Comparison of ENCODE assay signal across 18 cellular contexts in genomic region chr5:76580983-76581382, GRCh38. TPM values are rescaled to one million over a fixed set of nuclear protein-coding genes. Genes with fewer than 3 reads are reported as not detected.
DNase-seq lines count a peak whose midpoint lies in the region; ATAC-seq lines count a peak whose summit lies in the region.
"Had no signal": no experiment of that assay in that cellular context is flagged by ENCODE, and none has a peak within 500 bp of the region (broad histone marks: within the 10 kb centered on the region; RNA-seq: fewer than 3 reads in every experiment).

No MANE protein-coding gene starts in this region.

- ATAC-seq in activated T-helper 17 cell treated with anti-CD3 and anti-CD28 coated beads, Interleukin-2, amount 50 U/mL, for 72 hours (replicated peaks) = no peak
- no peak for ATAC-seq in stimulated activated effector memory CD8-positive, alpha-beta T cell treated with anti-CD3 and anti-CD28 coated beads, Interleukin-12 subunit alpha, Interleukin-12 subunit beta, amount 100 ng/mL, for 72 hours
- ATAC-seq in HG03469 (IDR thresholded peaks at IDR 0.05; ENCODE audit: unreplicated experiment) = no peak
- no peak for ATAC-seq in GM18517 (IDR thresholded peaks at IDR 0.05; ENCODE audit: unreplicated experiment)
- no peak for ATAC-seq in Right ventricle myocardium inferior
- ATAC-seq: A549 had no signal

- H3K36me3 ChIP-seq in CD4-positive, alpha-beta memory T cell (ENCODE audit: insufficient read depth, low read length) = peaks cover 5% of the 10 kb centered on the region
- H3K36me3 ChIP-seq: SJCRH30 had no signal

- no peak overlapping the region for H3K4me3 ChIP-seq in CD4-positive, alpha-beta memory T cell (ENCODE audit: low read length in 2 of 2)
- H3K4me3 ChIP-seq: A549, SJCRH30 had no signal

- DNase-seq in CD4-positive, alpha-beta memory T cell = no peak
- DNase-seq in left kidney (ENCODE audit: low read depth, low spot score) (peak; percentile 16), hippocampal formation (lab: John Stamatoyannopoulos, UW) (no peak), Right ventricle myocardium inferior (ENCODE audit: missing footprints) (no peak)
- no peak for DNase-seq in stimulated activated effector memory CD8-positive, alpha-beta T cell treated with anti-CD3 and anti-CD28 coated beads, Interleukin-12 subunit alpha, Interleukin-12 subunit beta, amount 100 ng/mL, for 72 hours (ENCODE audit: low spot score in 2 of 2)
- DNase-seq: DMS79, HFFc6, NCI-H1048, NCI-H1436 treated with DMSO at 0.1 percent for 48 hours, NCI-H2029 treated with DMSO at 0.1 percent for 48 hours, NCI-H748 treated with DMSO at 0.1 percent for 48 hours, RPMI8226, SJCRH30 had no signal

- H3K27ac ChIP-seq in CD4-positive, alpha-beta memory T cell (ENCODE audit: low read depth, low read length) = no peak overlapping the region
- H3K27ac ChIP-seq: A549, C4-2B, SJCRH30 had no signal

- H3K36me3 Mint-ChIP-seq in CD4-positive, alpha-beta memory T cell = peaks cover 20 to 42% of the 10 kb centered on the region in 2 donors
- peaks cover 44% of the 10 kb centered on the region for H3K36me3 Mint-ChIP-seq in activated T-helper 17 cell treated with anti-CD3 and anti-CD28 coated beads, Interleukin-2, amount 50 U/mL, for 72 hours (ENCODE audit: low read depth)
- H3K36me3 Mint-ChIP-seq in stimulated activated effector memory CD8-positive, alpha-beta T cell treated with anti-CD3 and anti-CD28 coated beads, Interleukin-12 subunit alpha, Interleukin-12 subunit beta, amount 100 ng/mL, for 72 hours = peaks cover 39% of the 10 kb centered on the region

- intact Hi-C loops in CD4-positive, alpha-beta memory T cell (cut with micrococcal nuclease) = loop anchor here (5.0 kb wide), 1 partner anchor 509 kb away; no protein-coding TSS in a partner anchor
- intact Hi-C loops in Right ventricle myocardium inferior (cut with DNase I) = no loop called here

- no peaks in the 10 kb centered on the region for H3K9me3 ChIP-seq in CD4-positive, alpha-beta memory T cell (ENCODE audit: control insufficient read depth in 1 of 2, low read length in 2 of 2)
- H3K9me3 ChIP-seq: A549, SJCRH30 had no signal

- peaks cover 19% of the 10 kb centered on the region for H3K4me1 ChIP-seq in CD4-positive, alpha-beta memory T cell (ENCODE audit: insufficient read depth, low read length)
- H3K4me1 ChIP-seq: A549, SJCRH30 had no signal

- POLR2A ChIA-PET in CD4-positive, alpha-beta memory T cell (lab: Charles Lee; ENCODE audit: partially characterized antibody) = interaction anchor here (1.4 to 4.6 kb wide), 2 partner anchors 38 to 177 kb away, joined by 4 to 35 read pairs; partner anchors contain the start of gene IQGAP2

- CTCF ChIA-PET in CD4-positive, alpha-beta memory T cell (lab: Charles Lee; ENCODE audit: partially characterized antibody) = interaction anchor here (1.0 to 5.0 kb wide), 11 partner anchors 10 to 406 kb away, joined by 3 to 63 read pairs (median 11); partner anchors contain the start of gene IQGAP2

- H3K27ac Mint-ChIP-seq in CD4-positive, alpha-beta memory T cell = peak overlapping the region in 5 of 7 donors; percentile 16 to 63 (median 53)
- peak overlapping the region; percentile 81 for H3K27ac Mint-ChIP-seq in activated T-helper 17 cell treated with anti-CD3 and anti-CD28 coated beads, Interleukin-2, amount 50 U/mL, for 72 hours
- H3K27ac Mint-ChIP-seq in stimulated activated effector memory CD8-positive, alpha-beta T cell treated with anti-CD3 and anti-CD28 coated beads, Interleukin-12 subunit alpha, Interleukin-12 subunit beta, amount 100 ng/mL, for 72 hours = peak overlapping the region; percentile 81
- H3K27ac Mint-ChIP-seq: HFFc6 had no signal

- H3K4me3 Mint-ChIP-seq in CD4-positive, alpha-beta memory T cell = no peak overlapping the region
- no peak overlapping the region for H3K4me3 Mint-ChIP-seq in activated T-helper 17 cell treated with anti-CD3 and anti-CD28 coated beads, Interleukin-2, amount 50 U/mL, for 72 hours
- H3K4me3 Mint-ChIP-seq in stimulated activated effector memory CD8-positive, alpha-beta T cell treated with anti-CD3 and anti-CD28 coated beads, Interleukin-12 subunit alpha, Interleukin-12 subunit beta, amount 100 ng/mL, for 72 hours = no peak overlapping the region
- H3K4me3 Mint-ChIP-seq: HFFc6 had no signal

- peaks cover 16 to 38% (median 20%) of the 10 kb centered on the region in 4 donors for H3K4me1 Mint-ChIP-seq in CD4-positive, alpha-beta memory T cell
- peaks cover 14% of the 10 kb centered on the region for H3K4me1 Mint-ChIP-seq in activated T-helper 17 cell treated with anti-CD3 and anti-CD28 coated beads, Interleukin-2, amount 50 U/mL, for 72 hours
- peaks cover 23% of the 10 kb centered on the region for H3K4me1 Mint-ChIP-seq in stimulated activated effector memory CD8-positive, alpha-beta T cell treated with anti-CD3 and anti-CD28 coated beads, Interleukin-12 subunit alpha, Interleukin-12 subunit beta, amount 100 ng/mL, for 72 hours

- H3K9me3 Mint-ChIP-seq in CD4-positive, alpha-beta memory T cell = no peaks in the 10 kb centered on the region
- H3K9me3 Mint-ChIP-seq in activated T-helper 17 cell treated with anti-CD3 and anti-CD28 coated beads, Interleukin-2, amount 50 U/mL, for 72 hours = no peaks in the 10 kb centered on the region
- no peaks in the 10 kb centered on the region for H3K9me3 Mint-ChIP-seq in stimulated activated effector memory CD8-positive, alpha-beta T cell treated with anti-CD3 and anti-CD28 coated beads, Interleukin-12 subunit alpha, Interleukin-12 subunit beta, amount 100 ng/mL, for 72 hours
- H3K9me3 Mint-ChIP-seq: HFFc6 had no signal

- no peaks in the 10 kb centered on the region for H3K27me3 Mint-ChIP-seq in CD4-positive, alpha-beta memory T cell
- no peaks in the 10 kb centered on the region for H3K27me3 Mint-ChIP-seq in activated T-helper 17 cell treated with anti-CD3 and anti-CD28 coated beads, Interleukin-2, amount 50 U/mL, for 72 hours

- no peaks in the 10 kb centered on the region for H3K27me3 ChIP-seq in CD4-positive, alpha-beta memory T cell (ENCODE audit: insufficient read depth, low read length)
- H3K27me3 ChIP-seq: SJCRH30 had no signal

RNA-seq across cellular contexts. Expression of gene F2RL2, which starts 42.2 kb away (rescaled TPM):
- total RNA-seq in CD4-positive, alpha-beta memory T cell = not detected
- under 1 TPM; 0.50 to 1.00 TPM for polyA plus RNA-seq in CD4-positive, alpha-beta memory T cell
- total RNA-seq in activated T-helper 17 cell treated with anti-CD3 and anti-CD28 coated beads, Interleukin-2, amount 50 U/mL, for 72 hours = 1 to 10 TPM in 1 of 2 donors, not detected in 1; 1.1 TPM
- total RNA-seq in Right ventricle myocardium inferior = 0.14 TPM
